Comparison of ENCODE assay signal across 16 cellular contexts in genomic region chr5:77418601-77419591, GRCh38.
DNase-seq lines count a peak whose midpoint lies in the region; ATAC-seq and TF ChIP-seq lines count a peak whose summit lies in the region.
"Had no signal": no experiment of that assay in that cellular context is flagged by ENCODE, and none has a peak within 500 bp of the region (broad histone marks: within the 10 kb centered on the region; RNA-seq: fewer than 3 reads in every experiment).

No MANE protein-coding gene starts in this region.

- no peaks in the 10 kb centered on the region for H3K36me3 ChIP-seq in heart left ventricle
- H3K36me3 ChIP-seq in liver (ENCODE audit: control insufficient read depth in 4 of 4, insufficient read depth in 3 of 4, low read depth in 1 of 4, low read length in 3 of 4): no peaks in the 10 kb centered on the region

- H3K9me3 ChIP-seq in heart left ventricle (peaks cover 0 to 6% (median 0%) of the 10 kb centered on the region in 12 donors), liver (ENCODE audit: control insufficient read depth in 4 of 4, low read length in 3 of 4) (no peaks in the 10 kb centered on the region)

- no peak overlapping the region for H3K9ac ChIP-seq in liver (ENCODE audit: low read depth in 1 of 2, low read length in 2 of 2)

- TF ChIP-seq CTCF in heart left ventricle (IDR thresholded peaks at IDR 0.05) (no peak), coronary artery (IDR thresholded peaks at IDR 0.05) (no peak), liver (IDR thresholded peaks at IDR 0.05; ENCODE audit: low read depth, low read length, missing input control) (no peak)

- intact Hi-C loops in heart left ventricle (cut with DNase I) (no loop called here), Right ventricle myocardium superior (cut with DNase I) (no loop called here)

- ATAC-seq in heart left ventricle (peak in 3 of 4 donors; percentile 20 to 30 (median 25)), Right ventricle myocardium superior (ENCODE audit: poor library complexity) (no peak), GM21390 (IDR thresholded peaks at IDR 0.05; ENCODE audit: unreplicated experiment) (no peak), GM21786 (IDR thresholded peaks at IDR 0.05; ENCODE audit: unreplicated experiment) (no peak)
- ATAC-seq: activated CD8-positive, alpha-beta memory T cell treated with anti-CD3 and anti-CD28 coated beads, Interleukin-2, amount 10 ng/mL, durations not matched to agents 7 days and 5 days; stimulated activated naive CD8-positive, alpha-beta T cell treated with anti-CD3 and anti-CD28 coated beads, Interleukin-15, amount 100 ng/mL, for 72 hours had no signal

- H3K27me3 ChIP-seq in heart left ventricle: peaks cover 0 to 5% (median 0%) of the 10 kb centered on the region in 9 donors
- no peaks in the 10 kb centered on the region for H3K27me3 ChIP-seq in liver (ENCODE audit: control insufficient read depth in 4 of 4, insufficient read depth in 4 of 4, low read length in 3 of 4)

- no peak for TF ChIP-seq POLR2A in heart left ventricle (IDR thresholded peaks at IDR 0.05)

- in situ Hi-C loops in ACHN (cut with HindIII; ENCODE audit: low pct_ligation_motif_present, low pct_unique_long_range_greater_than_20kb, low sequenced_read_pairs): no loop called here

- H3K27ac ChIP-seq in heart left ventricle: no peak overlapping the region
- peak overlapping the region; percentile 17 to 83 for H3K27ac ChIP-seq in coronary artery
- no peak overlapping the region for H3K27ac ChIP-seq in liver (ENCODE audit: low read depth in 1 of 2, low read length in 2 of 2)

- TF ChIP-seq RAD21 in liver (IDR thresholded peaks at IDR 0.05): peak in 1 of 2 donors; percentile 11

- H3K4me1 ChIP-seq in heart left ventricle (peaks cover 0 to 14% (median 0%) of the 10 kb centered on the region in 12 donors), liver (ENCODE audit: control insufficient read depth in 4 of 4, insufficient read depth in 4 of 4, low read length in 3 of 4) (peaks cover 3 to 16% (median 12%) of the 10 kb centered on the region in 4 donors)

- H3K4me3 ChIP-seq in heart left ventricle (no peak overlapping the region), coronary artery (no peak overlapping the region), liver (ENCODE audit: low read depth in 1 of 3, low read length in 3 of 3) (no peak overlapping the region)

- 60 to 70% (median 66%) methylated on average over 13 of the region's 13 CpGs for WGBS in heart left ventricle, 4 donors
- 62% methylated on average over 13 of the region's 13 CpGs for WGBS in liver

- DNase-seq in heart left ventricle (no peak), Right ventricle myocardium superior (no peak), coronary artery (ENCODE audit: low spot score) (peak; percentile 79), ACHN (no peak), AG20443 (ENCODE audit: low spot score) (no peak)
- DNase-seq: activated CD4-positive, CD25-positive, alpha-beta regulatory T cell; activated CD8-positive, alpha-beta memory T cell treated with anti-CD3 and anti-CD28 coated beads, Interleukin-2, amount 10 ng/mL, durations not matched to agents 7 days and 5 days; activated gamma-delta T cell; effector memory CD4-positive, alpha-beta T cell; NCI-H1930; NCI-H69; occipital lobe; stimulated activated naive CD8-positive, alpha-beta T cell treated with anti-CD3 and anti-CD28 coated beads, Interleukin-15, amount 100 ng/mL, for 72 hours had no signal

TF ChIP-seq in liver, 16 proteins besides CTCF, POLR2A, EP300 and RAD21:
- TF ChIP-seq NR2F2 (IDR thresholded peaks at IDR 0.05): no peak
- TF ChIP-seq JUND (IDR thresholded peaks at IDR 0.05): no peak
- TF ChIP-seq TAF1 (conservative IDR thresholded peaks at IDR 0.05): no peak
- TF ChIP-seq FOXA1 (IDR thresholded peaks at IDR 0.05): no peak
- no peak for TF ChIP-seq GABPA (IDR thresholded peaks at IDR 0.05 in 1 of 2, conservative IDR thresholded peaks at IDR 0.05 in 1 of 2)
- TF ChIP-seq, protein P1, sequence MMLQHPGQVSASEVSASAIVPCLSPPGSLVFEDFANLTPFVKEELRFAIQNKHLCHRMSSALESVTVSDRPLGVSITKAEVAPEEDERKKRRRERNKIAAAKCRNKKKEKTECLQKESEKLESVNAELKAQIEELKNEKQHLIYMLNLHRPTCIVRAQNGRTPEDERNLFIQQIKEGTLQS (IDR thresholded peaks at IDR 0.05): no peak
- peak in 1 of 2 donors; percentile 10 for TF ChIP-seq RXRA (IDR thresholded peaks at IDR 0.05)
- TF ChIP-seq YY1 (IDR thresholded peaks at IDR 0.05): peak; percentile 72
- peak in 1 of 2 donors; percentile 28 for TF ChIP-seq HNF4A (conservative IDR thresholded peaks at IDR 0.05)
- no peak for TF ChIP-seq FOXA2 (IDR thresholded peaks at IDR 0.05)
- no peak for TF ChIP-seq SP1 (IDR thresholded peaks at IDR 0.05)
- no peak for TF ChIP-seq EGR1 (IDR thresholded peaks at IDR 0.05; ENCODE audit: low read depth in 2 of 2)
- TF ChIP-seq MAX (IDR thresholded peaks at IDR 0.05): no peak
- no peak for TF ChIP-seq HNF4G (IDR thresholded peaks at IDR 0.05)
- TF ChIP-seq, protein P2, sequence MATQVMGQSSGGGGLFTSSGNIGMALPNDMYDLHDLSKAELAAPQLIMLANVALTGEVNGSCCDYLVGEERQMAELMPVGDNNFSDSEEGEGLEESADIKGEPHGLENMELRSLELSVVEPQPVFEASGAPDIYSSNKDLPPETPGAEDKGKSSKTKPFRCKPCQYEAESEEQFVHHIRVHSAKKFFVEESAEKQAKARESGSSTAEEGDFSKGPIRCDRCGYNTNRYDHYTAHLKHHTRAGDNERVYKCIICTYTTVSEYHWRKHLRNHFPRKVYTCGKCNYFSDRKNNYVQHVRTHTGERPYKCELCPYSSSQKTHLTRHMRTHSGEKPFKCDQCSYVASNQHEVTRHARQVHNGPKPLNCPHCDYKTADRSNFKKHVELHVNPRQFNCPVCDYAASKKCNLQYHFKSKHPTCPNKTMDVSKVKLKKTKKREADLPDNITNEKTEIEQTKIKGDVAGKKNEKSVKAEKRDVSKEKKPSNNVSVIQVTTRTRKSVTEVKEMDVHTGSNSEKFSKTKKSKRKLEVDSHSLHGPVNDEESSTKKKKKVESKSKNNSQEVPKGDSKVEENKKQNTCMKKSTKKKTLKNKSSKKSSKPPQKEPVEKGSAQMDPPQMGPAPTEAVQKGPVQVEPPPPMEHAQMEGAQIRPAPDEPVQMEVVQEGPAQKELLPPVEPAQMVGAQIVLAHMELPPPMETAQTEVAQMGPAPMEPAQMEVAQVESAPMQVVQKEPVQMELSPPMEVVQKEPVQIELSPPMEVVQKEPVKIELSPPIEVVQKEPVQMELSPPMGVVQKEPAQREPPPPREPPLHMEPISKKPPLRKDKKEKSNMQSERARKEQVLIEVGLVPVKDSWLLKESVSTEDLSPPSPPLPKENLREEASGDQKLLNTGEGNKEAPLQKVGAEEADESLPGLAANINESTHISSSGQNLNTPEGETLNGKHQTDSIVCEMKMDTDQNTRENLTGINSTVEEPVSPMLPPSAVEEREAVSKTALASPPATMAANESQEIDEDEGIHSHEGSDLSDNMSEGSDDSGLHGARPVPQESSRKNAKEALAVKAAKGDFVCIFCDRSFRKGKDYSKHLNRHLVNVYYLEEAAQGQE (IDR thresholded peaks at IDR 0.05): no peak
- TF ChIP-seq ZBTB33 (IDR thresholded peaks at IDR 0.05): no peak
TF ChIP-seq in liver: peak in this region for 3.

Comparison
In these comparisons a context has a peak if more than half of its experiments do, and no peak if none do; other contexts are left out.
1. ATAC-seq: peak in heart left ventricle (3 of 4); none in Right ventricle myocardium superior (single experiment), GM21390 (single experiment) and GM21786 (single experiment).
2. H3K27ac ChIP-seq: peak in coronary artery (2 of 2); none in heart left ventricle (0 of 12) and liver (0 of 2).